ENCODE assay signal across 24 cellular contexts in genomic region chrX:51776851-51777250, GRCh38.
"Had no signal": no experiment of that assay in that cellular context is flagged by ENCODE, and none has a peak within 500 bp of the region (broad histone marks: within the 10 kb centered on the region; RNA-seq: fewer than 3 reads in every experiment).

No MANE protein-coding gene starts in this region.

- H3K9me3 ChIP-seq: gastrocnemius medialis, mucosa of descending colon, neutrophil, pancreas, right lobe of liver, vagina had no signal

- H3K4me3 ChIP-seq: dorsolateral prefrontal cortex, gastrocnemius medialis, lung, mucosa of descending colon, pancreas, right lobe of liver, vagina had no signal

- H3K9me3 Mint-ChIP-seq: memory B cell; natural killer cell treated with Interleukin-12 subunit alpha and Interleukin-12 subunit beta and Interleukin-15 and Interleukin-18, amount 100 ng/mL, for 72 hours; stimulated activated naive B cell treated with anti-CD40 and anti-IgM and Interleukin-4, amounts not matched to agents 10 μg/mL and 1 μg/mL and 100 μg/mL, for 72 hours; stimulated activated naive CD8-positive, alpha-beta T cell treated with anti-CD3 and anti-CD28 coated beads, Interleukin-15, Interleukin-2, amounts not matched to agents 100 ng/mL and 50 ng/mL, for 24 hours had no signal

- H3K4me1 ChIP-seq: gastrocnemius medialis, pancreas, right lobe of liver, vagina had no signal

- H3K4me3 Mint-ChIP-seq: memory B cell; mesothelial cell of epicardium; naive B cell; natural killer cell treated with Interleukin-12 subunit alpha and Interleukin-12 subunit beta and Interleukin-15 and Interleukin-18, amount 100 ng/mL, for 72 hours; neural crest cell; stimulated activated naive B cell treated with anti-CD40 and anti-IgM and Interleukin-4, amounts not matched to agents 10 μg/mL and 1 μg/mL and 100 μg/mL, for 72 hours; stimulated activated naive CD8-positive, alpha-beta T cell treated with anti-CD3 and anti-CD28 coated beads, Interleukin-15, Interleukin-2, amounts not matched to agents 100 ng/mL and 50 ng/mL, for 24 hours had no signal

- H3K27ac Mint-ChIP-seq: memory B cell; mesothelial cell of epicardium; naive B cell; natural killer cell treated with Interleukin-12 subunit alpha and Interleukin-12 subunit beta and Interleukin-15 and Interleukin-18, amount 100 ng/mL, for 72 hours; stimulated activated naive B cell treated with anti-CD40 and anti-IgM and Interleukin-4, amounts not matched to agents 10 μg/mL and 1 μg/mL and 100 μg/mL, for 72 hours; stimulated activated naive CD8-positive, alpha-beta T cell treated with anti-CD3 and anti-CD28 coated beads, Interleukin-15, Interleukin-2, amounts not matched to agents 100 ng/mL and 50 ng/mL, for 24 hours had no signal

- H3K4me1 Mint-ChIP-seq: memory B cell; mesothelial cell of epicardium; naive B cell; neural crest cell; stimulated activated naive B cell treated with anti-CD40 and anti-IgM and Interleukin-4, amounts not matched to agents 10 μg/mL and 1 μg/mL and 100 μg/mL, for 72 hours had no signal

- DNase-seq: dorsolateral prefrontal cortex; effector CD4-positive, alpha-beta T cell; foreskin fibroblast; gastrocnemius medialis; head of caudate nucleus; mucosa of descending colon; naive B cell; pancreas; right lobe of liver; small intestine; stimulated activated CD4-positive, alpha-beta T cell treated with anti-CD3 and anti-CD28 coated beads, Interleukin-15, amount 100 ng/mL, for 24 hours; stimulated activated CD4-positive, alpha-beta T cell treated with anti-CD3 and anti-CD28 coated beads, Interleukin-2, amount 100 ng/mL, for 48 hours; stimulated activated naive B cell treated with anti-CD40 and anti-IgM and Interleukin-4, amounts not matched to agents 10 μg/mL and 1 μg/mL and 100 μg/mL, for 72 hours; trophoblast cell had no signal

- H3K27ac ChIP-seq: dorsolateral prefrontal cortex, epithelial cell of prostate, gastrocnemius medialis, neutrophil, pancreas, right lobe of liver, vagina had no signal

- ATAC-seq: esophagus mucosa; gastrocnemius medialis; mucosa of descending colon; natural killer cell treated with Interleukin-12 subunit alpha and Interleukin-12 subunit beta and Interleukin-15 and Interleukin-18, amount 100 ng/mL, for 72 hours; pancreas; right lobe of liver; stimulated activated naive B cell treated with anti-CD40 and anti-IgM and Interleukin-4, amounts not matched to agents 10 μg/mL and 1 μg/mL and 100 μg/mL, for 72 hours had no signal

- H3K36me3 ChIP-seq: gastrocnemius medialis, neutrophil, pancreas, right lobe of liver, vagina had no signal

- H3K36me3 Mint-ChIP-seq: memory B cell; mesothelial cell of epicardium; naive B cell; natural killer cell treated with Interleukin-12 subunit alpha and Interleukin-12 subunit beta and Interleukin-15 and Interleukin-18, amount 100 ng/mL, for 72 hours; stimulated activated naive B cell treated with anti-CD40 and anti-IgM and Interleukin-4, amounts not matched to agents 10 μg/mL and 1 μg/mL and 100 μg/mL, for 72 hours had no signal

- H3K27me3 ChIP-seq: gastrocnemius medialis, neutrophil, vagina had no signal
